ENCODE assay signal across 8 cellular contexts in genomic region chr1:117313555-117313954, GRCh38.
"Had no signal": no experiment of that assay in that cellular context is flagged by ENCODE, and none has a peak within 500 bp of the region (broad histone marks: within the 10 kb centered on the region; RNA-seq: fewer than 3 reads in every experiment).

No MANE protein-coding gene starts in this region.

- H3K27ac Mint-ChIP-seq: GM23338, HFFc6 had no signal

- H3K4me2 ChIP-seq: GM23338 had no signal

- H3K4me1 Mint-ChIP-seq: GM23338 had no signal

- H2AFZ ChIP-seq: GM23338 had no signal

- H3K4me1 ChIP-seq: HAP-1 had no signal

- H3K9me3 Mint-ChIP-seq: GM23338, HFFc6 had no signal

- H3K9me3 ChIP-seq: HAP-1 had no signal

- H3K4me3 Mint-ChIP-seq: GM23338, HFFc6 had no signal

- ATAC-seq: GM23338, HCT116, HepG2 had no signal

- H3K27ac ChIP-seq: HL-60 had no signal

- H3K4me3 ChIP-seq: GM23338, HAP-1 had no signal

- H3K36me3 ChIP-seq: HAP-1 had no signal

- DNase-seq: H7, HFFc6, KBM-7 had no signal

- FAIRE-seq: HepG2 had no signal
